Comparison of ENCODE assay signal across 10 cellular contexts in the genomic region with DNA sequence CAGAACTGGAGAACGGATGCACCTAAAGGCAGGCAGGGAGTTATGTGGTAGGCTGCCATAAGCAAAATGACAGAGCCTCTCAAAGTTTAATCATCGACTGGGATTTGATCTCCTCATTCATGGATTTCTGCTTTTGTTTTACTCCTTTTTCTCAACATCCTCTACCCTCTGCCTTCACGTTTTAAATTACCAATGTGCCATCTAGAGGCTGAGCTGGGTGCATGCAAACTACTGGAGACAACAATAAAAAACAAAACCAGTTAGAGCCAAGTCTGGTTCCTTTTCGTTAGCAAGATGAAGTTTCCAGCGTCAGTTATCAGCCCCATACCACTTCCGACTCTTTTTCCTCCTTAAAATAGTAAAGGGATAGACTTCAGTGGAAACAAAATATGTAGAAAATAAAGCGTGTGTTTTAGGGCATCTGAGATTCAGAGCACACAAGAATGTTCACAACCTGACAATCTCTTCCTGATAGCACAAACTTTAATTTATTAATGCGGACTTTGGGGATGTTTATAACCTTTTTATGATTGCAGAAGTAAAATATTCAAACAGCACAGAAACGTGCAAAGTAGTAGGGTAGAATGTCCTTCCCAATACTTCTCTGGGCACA.
A peak's percentile ranks its signal among the peaks of the same experiment; 100 is the strongest.
DNase-seq lines count a peak whose midpoint lies in the region; ATAC-seq and TF ChIP-seq lines count a peak whose summit lies in the region.
"Had no signal": no experiment of that assay in that cellular context is flagged by ENCODE, and none has a peak within 500 bp of the region (broad histone marks: within the 10 kb centered on the region; RNA-seq: fewer than 3 reads in every experiment).

No MANE protein-coding gene starts in this region.

- H3K9me3 ChIP-seq in testis, result no peaks in the 10 kb centered on the region
- no peaks in the 10 kb centered on the region for H3K9me3 ChIP-seq in naive thymus-derived CD4-positive, alpha-beta T cell (ENCODE audit: control insufficient read depth in 2 of 3, low read length in 3 of 3)
- H3K9me3 ChIP-seq: BLaER1 treated with 17β-estradiol and CSF1 and Interleukin-3, amounts not matched to agents 10 nM and 100 nM had no signal

- H3K27me3 ChIP-seq in testis, result no peaks in the 10 kb centered on the region
- H3K27me3 ChIP-seq in naive thymus-derived CD4-positive, alpha-beta T cell (ENCODE audit: control insufficient read depth in 2 of 2, insufficient read depth in 2 of 2, low read length in 2 of 2), result no peaks in the 10 kb centered on the region
- H3K27me3 ChIP-seq: BLaER1 treated with 17β-estradiol and CSF1 and Interleukin-3, amounts not matched to agents 10 nM and 100 nM had no signal

- DNase-seq in NCI-H2029 treated with DMSO at 0.1 percent for 48 hours (lab: John Stamatoyannopoulos, UW) (peak; percentile 2), NCI-H2029 (lab: John Stamatoyannopoulos, UW) (no peak), RPMI7951 (ENCODE audit: low read depth) (peak; percentile 21), fibroblast of the aortic adventitia (ENCODE audit: low read depth) (peak; percentile 8), testis (no peak), NCI-H1048 (lab: John Stamatoyannopoulos, UW) (no peak)
- no peak for DNase-seq in T-helper 2 cell treated with Interferon-gamma antibody and Interleukin-4, amounts not matched to agents 5 μg/mL and 100 μg/mL, for 36 hours (ENCODE audit: low spot score)
- DNase-seq in naive thymus-derived CD4-positive, alpha-beta T cell, result no peak

- no peaks in the 10 kb centered on the region for H3K36me3 ChIP-seq in testis (ENCODE audit: low read depth, missing control alignments)
- H3K36me3 ChIP-seq in naive thymus-derived CD4-positive, alpha-beta T cell (ENCODE audit: control insufficient read depth in 2 of 3, insufficient read depth in 3 of 3, low read length in 3 of 3), result no peaks in the 10 kb centered on the region
- H3K36me3 ChIP-seq: BLaER1 treated with 17β-estradiol and CSF1 and Interleukin-3, amounts not matched to agents 10 nM and 100 nM had no signal

- POLR2A ChIA-PET in naive thymus-derived CD4-positive, alpha-beta T cell (lab: Charles Lee), result no interaction called here

- H3K27me3 Mint-ChIP-seq in T-helper 2 cell treated with Interferon-gamma antibody and Interleukin-4, amounts not matched to agents 5 μg/mL and 100 μg/mL, for 36 hours (ENCODE audit: low read depth), result no peaks in the 10 kb centered on the region
- H3K27me3 Mint-ChIP-seq in naive thymus-derived CD4-positive, alpha-beta T cell, result peaks cover 0 to 13% (median 5%) of the 10 kb centered on the region in 5 donors
- H3K27me3 Mint-ChIP-seq: central memory CD8-positive, alpha-beta T cell had no signal

- no peaks in the 10 kb centered on the region for H3K4me1 ChIP-seq in testis
- no peaks in the 10 kb centered on the region for H3K4me1 ChIP-seq in naive thymus-derived CD4-positive, alpha-beta T cell (ENCODE audit: control insufficient read depth in 2 of 2, insufficient read depth in 2 of 2, low read length in 2 of 2)

- H3K4me3 ChIP-seq in fibroblast of the aortic adventitia (ENCODE audit: low read depth, low read length) (no peak overlapping the region), testis (no peak overlapping the region)
- H3K4me3 ChIP-seq in naive thymus-derived CD4-positive, alpha-beta T cell (ENCODE audit: low read length), result no peak overlapping the region
- H3K4me3 ChIP-seq: BLaER1 treated with 17β-estradiol and CSF1 and Interleukin-3, amounts not matched to agents 10 nM and 100 nM had no signal

- no peak for ATAC-seq in naive thymus-derived CD4-positive, alpha-beta T cell

- H3K4me1 Mint-ChIP-seq in T-helper 2 cell treated with Interferon-gamma antibody and Interleukin-4, amounts not matched to agents 5 μg/mL and 100 μg/mL, for 36 hours (ENCODE audit: low read depth), result no peaks in the 10 kb centered on the region
- H3K4me1 Mint-ChIP-seq in naive thymus-derived CD4-positive, alpha-beta T cell, result no peaks in the 10 kb centered on the region
- H3K4me1 Mint-ChIP-seq: central memory CD8-positive, alpha-beta T cell had no signal

- H3K9me3 Mint-ChIP-seq in T-helper 2 cell treated with Interferon-gamma antibody and Interleukin-4, amounts not matched to agents 5 μg/mL and 100 μg/mL, for 36 hours, result no peaks in the 10 kb centered on the region
- H3K9me3 Mint-ChIP-seq in naive thymus-derived CD4-positive, alpha-beta T cell, result peaks cover 0 to 4% (median 0%) of the 10 kb centered on the region in 11 donors

- CTCF ChIA-PET in naive thymus-derived CD4-positive, alpha-beta T cell (lab: Charles Lee), result no interaction called here

- H3K4me3 Mint-ChIP-seq in T-helper 2 cell treated with Interferon-gamma antibody and Interleukin-4, amounts not matched to agents 5 μg/mL and 100 μg/mL, for 36 hours, result no peak overlapping the region
- H3K4me3 Mint-ChIP-seq in naive thymus-derived CD4-positive, alpha-beta T cell, result no peak overlapping the region
- H3K4me3 Mint-ChIP-seq: central memory CD8-positive, alpha-beta T cell had no signal

- intact Hi-C loops in testis (cut with DNase I; ENCODE audit: low total_unique reads), result no loop called here
- intact Hi-C loops in naive thymus-derived CD4-positive, alpha-beta T cell (cut with micrococcal nuclease), result no loop called here

- H3K27ac Mint-ChIP-seq in T-helper 2 cell treated with Interferon-gamma antibody and Interleukin-4, amounts not matched to agents 5 μg/mL and 100 μg/mL, for 36 hours, result no peak overlapping the region
- H3K27ac Mint-ChIP-seq in naive thymus-derived CD4-positive, alpha-beta T cell, result no peak overlapping the region

- H3K27ac ChIP-seq in testis, result no peak overlapping the region
- H3K27ac ChIP-seq in naive thymus-derived CD4-positive, alpha-beta T cell (ENCODE audit: low read depth, low read length), result no peak overlapping the region
- H3K27ac ChIP-seq: BLaER1 treated with 17β-estradiol and CSF1 and Interleukin-3, amounts not matched to agents 10 nM and 100 nM had no signal

- H3K36me3 Mint-ChIP-seq in T-helper 2 cell treated with Interferon-gamma antibody and Interleukin-4, amounts not matched to agents 5 μg/mL and 100 μg/mL, for 36 hours (ENCODE audit: low read depth), result no peaks in the 10 kb centered on the region
- no peaks in the 10 kb centered on the region for H3K36me3 Mint-ChIP-seq in naive thymus-derived CD4-positive, alpha-beta T cell

- TF ChIP-seq POLR2A in testis (IDR thresholded peaks at IDR 0.05), result no peak

- 26 to 40% methylated on average over 9 of the region's 9 CpGs for WGBS in testis, 2 donors

- peak; percentile 39 for TF ChIP-seq CTCF in fibroblast of the aortic adventitia (IDR thresholded peaks at IDR 0.05; ENCODE audit: insufficient read depth, low read length)
- peak in 2 of 3 experiments; percentile 26 to 50 for TF ChIP-seq CTCF in testis (IDR thresholded peaks at IDR 0.05)

Comparison
In these comparisons a context has a peak if more than half of its experiments do, and no peak if none do; other contexts are left out.
1. DNase-seq: peak in NCI-H2029 treated with DMSO at 0.1 percent for 48 hours (single experiment), RPMI7951 (single experiment) and fibroblast of the aortic adventitia (single experiment); none in NCI-H2029 (single experiment), testis (single experiment), NCI-H1048 (single experiment), T-helper 2 cell treated with Interferon-gamma antibody and Interleukin-4, amounts not matched to agents 5 μg/mL and 100 μg/mL, for 36 hours (single experiment) and naive thymus-derived CD4-positive, alpha-beta T cell (0 of 9).